19 cellular contexts compared by ENCODE assay signal in the genomic region with DNA sequence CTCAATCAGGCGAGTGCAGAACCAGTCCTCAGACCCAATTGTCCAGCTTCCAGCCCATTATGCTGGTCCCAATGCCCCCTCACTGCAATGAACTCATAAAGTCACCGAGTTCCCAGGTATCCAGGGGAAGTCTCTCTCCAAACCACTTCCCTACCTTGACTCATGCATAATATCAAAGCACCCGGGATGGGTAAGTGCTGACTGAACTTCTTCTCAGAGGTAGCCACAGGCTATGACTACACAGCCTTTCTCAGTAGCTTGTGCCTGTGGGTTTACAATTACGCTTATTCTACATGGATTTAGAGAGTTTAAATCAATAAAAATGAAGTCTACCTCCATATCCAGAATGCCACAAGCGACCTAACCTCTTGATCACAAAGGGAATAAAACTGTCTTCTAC. TPM values are rescaled to one million over a fixed set of nuclear protein-coding genes. Genes with fewer than 3 reads are reported as not detected.
DNase-seq lines count a peak whose midpoint lies in the region; ATAC-seq and TF ChIP-seq lines count a peak whose summit lies in the region.
"Had no signal": no experiment of that assay in that cellular context is flagged by ENCODE, and none has a peak within 500 bp of the region (broad histone marks: within the 10 kb centered on the region; RNA-seq: fewer than 3 reads in every experiment).

No MANE protein-coding gene starts in this region.

- H3K4me1 Mint-ChIP-seq in stimulated activated effector memory CD8-positive, alpha-beta T cell treated with anti-CD3 and anti-CD28 coated beads, Interleukin-12 subunit alpha, Interleukin-12 subunit beta, amount 100 ng/mL, for 72 hours, result no peaks in the 10 kb centered on the region

- BruUV-seq in mammary epithelial cell (replicated peaks; lab: Mats Ljungman, UMichigan), result no TSS peak

- H3K36me3 ChIP-seq in mammary epithelial cell (ENCODE audit: insufficient read depth, low read length), result no peaks in the 10 kb centered on the region
- no peaks in the 10 kb centered on the region for H3K36me3 ChIP-seq in breast epithelium
- no peaks in the 10 kb centered on the region for H3K36me3 ChIP-seq in RWPE2 (ENCODE audit: low read depth)
- no peaks in the 10 kb centered on the region for H3K36me3 ChIP-seq in smooth muscle cell (ENCODE audit: low read depth)
- H3K36me3 ChIP-seq: HAP-1 had no signal

- no peak for TF ChIP-seq CTCF in mammary epithelial cell (conservative IDR thresholded peaks at IDR 0.05 in 1 of 2, IDR thresholded peaks at IDR 0.05 in 1 of 2; ENCODE audit: extremely low read depth in 1 of 2, insufficient read depth in 1 of 2, low read depth in 1 of 2, low read length in 2 of 2)
- TF ChIP-seq CTCF in breast epithelium (IDR thresholded peaks at IDR 0.05), result no peak
- TF ChIP-seq CTCF in RWPE2 (IDR thresholded peaks at IDR 0.05; ENCODE audit: poor library complexity, severe bottlenecking), result no peak
- no peak for TF ChIP-seq CTCF in epithelial cell of esophagus (IDR thresholded peaks at IDR 0.05; ENCODE audit: insufficient read depth, low read depth, low read length, missing control alignments)
- TF ChIP-seq CTCF in smooth muscle cell (IDR thresholded peaks at IDR 0.05; ENCODE audit: borderline replicate concordance, insufficient read depth, poor library complexity, severe bottlenecking), result no peak

- no peak overlapping the region for H3K27ac Mint-ChIP-seq in stimulated activated effector memory CD8-positive, alpha-beta T cell treated with anti-CD3 and anti-CD28 coated beads, Interleukin-12 subunit alpha, Interleukin-12 subunit beta, amount 100 ng/mL, for 72 hours
- H3K27ac Mint-ChIP-seq: CD14-positive monocyte; CD8-positive, alpha-beta T cell had no signal

- H4K20me1 ChIP-seq in mammary epithelial cell (ENCODE audit: insufficient read depth, low read length), result no peaks in the 10 kb centered on the region
- H4K20me1 ChIP-seq in smooth muscle cell (ENCODE audit: low read depth), result no peaks in the 10 kb centered on the region

- CTCF ChIA-PET in mammary epithelial cell (lab: Charles Lee; ENCODE audit: low non-redundant PET), result no interaction called here

- H3K9ac ChIP-seq in mammary epithelial cell (ENCODE audit: insufficient read depth, low read length) (no peak overlapping the region), smooth muscle cell (ENCODE audit: low read depth) (no peak overlapping the region)

- intact Hi-C loops in mammary epithelial cell (cut with micrococcal nuclease), result no loop called here
- intact Hi-C loops in breast epithelium (cut with DNase I; ENCODE audit: low total_unique reads), result no loop called here

- H2AFZ ChIP-seq in mammary epithelial cell (ENCODE audit: low read depth, low read length) (no peak overlapping the region), smooth muscle cell (ENCODE audit: low read depth) (no peak overlapping the region)

- H3K79me2 ChIP-seq in mammary epithelial cell (ENCODE audit: insufficient read depth, low read length) (no peaks in the 10 kb centered on the region), smooth muscle cell (ENCODE audit: low read depth) (no peaks in the 10 kb centered on the region)

- no peaks in the 10 kb centered on the region for H3K9me3 Mint-ChIP-seq in stimulated activated effector memory CD8-positive, alpha-beta T cell treated with anti-CD3 and anti-CD28 coated beads, Interleukin-12 subunit alpha, Interleukin-12 subunit beta, amount 100 ng/mL, for 72 hours

- peak; percentile 52 for DNase-seq in mammary epithelial cell
- DNase-seq in breast epithelium (ENCODE audit: low spot score in 2 of 2), result no peak
- no peak for DNase-seq in RWPE2 (ENCODE audit: low spot score)
- DNase-seq in epithelial cell of esophagus (ENCODE audit: low read depth), result peak; percentile 45
- peak in 1 of 2 donors; percentile 45 for DNase-seq in stimulated activated effector memory CD8-positive, alpha-beta T cell treated with anti-CD3 and anti-CD28 coated beads, Interleukin-12 subunit alpha, Interleukin-12 subunit beta, amount 100 ng/mL, for 72 hours (ENCODE audit: low spot score in 2 of 2)
- DNase-seq in activated gamma-delta T cell treated with Interleukin-2 at 50 U/mL for 16 hours, result no peak
- no peak for DNase-seq in smooth muscle cell (lab: John Stamatoyannopoulos, UW; ENCODE audit: unreplicated experiment)
- DNase-seq: CD8-positive, alpha-beta T cell; COR-L47; DMS153; DMS79 treated with DMSO at 0.1 percent for 48 hours; EL; GDM1 had no signal

- H3K4me1 ChIP-seq in mammary epithelial cell (ENCODE audit: insufficient read depth, low read length) (no peaks in the 10 kb centered on the region), breast epithelium (no peaks in the 10 kb centered on the region), RWPE2 (ENCODE audit: insufficient read depth, poor library complexity, severe bottlenecking) (no peaks in the 10 kb centered on the region), smooth muscle cell (ENCODE audit: low read depth) (no peaks in the 10 kb centered on the region)
- H3K4me1 ChIP-seq: HAP-1 had no signal

- H3K4me3 Mint-ChIP-seq in stimulated activated effector memory CD8-positive, alpha-beta T cell treated with anti-CD3 and anti-CD28 coated beads, Interleukin-12 subunit alpha, Interleukin-12 subunit beta, amount 100 ng/mL, for 72 hours, result no peak overlapping the region
- H3K4me3 Mint-ChIP-seq: CD14-positive monocyte; CD8-positive, alpha-beta T cell had no signal

- WGBS in mammary epithelial cell (ENCODE audit: low coverage, missing lambda C conversion rate), result 42% methylated on average over 5 of the region's 5 CpGs
- WGBS in smooth muscle cell (ENCODE audit: low lambda C conversion rate), result 83% methylated on average over 5 of the region's 5 CpGs

- H3F3A ChIP-seq in smooth muscle cell (ENCODE audit: low read depth), result no peaks in the 10 kb centered on the region

- no peaks in the 10 kb centered on the region for H3K36me3 Mint-ChIP-seq in stimulated activated effector memory CD8-positive, alpha-beta T cell treated with anti-CD3 and anti-CD28 coated beads, Interleukin-12 subunit alpha, Interleukin-12 subunit beta, amount 100 ng/mL, for 72 hours
- H3K36me3 Mint-ChIP-seq: CD14-positive monocyte; CD8-positive, alpha-beta T cell had no signal

- no peaks in the 10 kb centered on the region for H3K27me3 ChIP-seq in mammary epithelial cell (ENCODE audit: insufficient read depth, low read length)
- no peaks in the 10 kb centered on the region for H3K27me3 ChIP-seq in breast epithelium
- no peaks in the 10 kb centered on the region for H3K27me3 ChIP-seq in RWPE2 (ENCODE audit: insufficient read depth, poor library complexity, severe bottlenecking)
- peaks cover 7% of the 10 kb centered on the region for H3K27me3 ChIP-seq in smooth muscle cell (ENCODE audit: low read depth)

- H3K4me3 ChIP-seq in mammary epithelial cell (replicated peaks in 1 of 3; ENCODE audit: insufficient read depth in 1 of 3, low read depth in 2 of 3, low read length in 3 of 3), result no peak overlapping the region
- no peak overlapping the region for H3K4me3 ChIP-seq in breast epithelium
- no peak overlapping the region for H3K4me3 ChIP-seq in RWPE2 (ENCODE audit: severe bottlenecking)
- no peak overlapping the region for H3K4me3 ChIP-seq in epithelial cell of esophagus (ENCODE audit: low read length)
- H3K4me3 ChIP-seq in smooth muscle cell, result no peak overlapping the region
- H3K4me3 ChIP-seq: HAP-1 had no signal

- in situ Hi-C loops in mammary epithelial cell (cut with MboI; ENCODE audit: low sequenced_read_pairs in 2 of 2), result no loop called here

- ATAC-seq in RWPE2 (ENCODE audit: low read depth), result peak; percentile 67; the same call in 2 of the 3 replicates
- peak; percentile 68 for ATAC-seq in stimulated activated effector memory CD8-positive, alpha-beta T cell treated with anti-CD3 and anti-CD28 coated beads, Interleukin-12 subunit alpha, Interleukin-12 subunit beta, amount 100 ng/mL, for 72 hours
- ATAC-seq in GM19395 (IDR thresholded peaks at IDR 0.05; ENCODE audit: unreplicated experiment), result no peak
- ATAC-seq: CD8-positive, alpha-beta T cell had no signal

- no peak for TF ChIP-seq POLR2A in breast epithelium (IDR thresholded peaks at IDR 0.05)

- no peak overlapping the region for H3K4me2 ChIP-seq in mammary epithelial cell (ENCODE audit: insufficient read depth, low read depth, low read length)
- H3K4me2 ChIP-seq in smooth muscle cell, result no peak overlapping the region

- dilution Hi-C loops in mammary epithelial cell (cut with HindIII; ENCODE audit: low sequenced_read_pairs), result no loop called here

- no peak overlapping the region for H3K27ac ChIP-seq in mammary epithelial cell (ENCODE audit: insufficient read depth, low read depth, low read length)
- H3K27ac ChIP-seq in breast epithelium, result no peak overlapping the region
- no peak overlapping the region for H3K27ac ChIP-seq in RWPE2 (ENCODE audit: poor library complexity, severe bottlenecking)
- no peak overlapping the region for H3K27ac ChIP-seq in smooth muscle cell (ENCODE audit: low read depth)

- no peaks in the 10 kb centered on the region for H3K9me3 ChIP-seq in mammary epithelial cell (replicated peaks; ENCODE audit: insufficient read depth, low read length)
- H3K9me3 ChIP-seq in breast epithelium, result peaks cover 3 to 6% of the 10 kb centered on the region in 2 donors
- no peaks in the 10 kb centered on the region for H3K9me3 ChIP-seq in RWPE2 (ENCODE audit: severe bottlenecking)
- H3K9me3 ChIP-seq in smooth muscle cell (replicated peaks; ENCODE audit: low read depth), result peaks cover 3% of the 10 kb centered on the region

RNA-seq across cellular contexts. Expression of gene C13orf42, which starts 1.7 kb away (rescaled TPM):
- not detected for total RNA-seq in mammary epithelial cell
- not detected for polyA plus RNA-seq in mammary epithelial cell
- polyA minus RNA-seq in mammary epithelial cell, result not detected
- not detected for total RNA-seq in breast epithelium
- not detected in 2 replicates for total RNA-seq in smooth muscle cell
- polyA plus RNA-seq in smooth muscle cell, result not detected in 2 replicates
- total RNA-seq: A673; CD8-positive, alpha-beta T cell; HT-29 had no signal
- polyA plus RNA-seq: BJ, CD14-positive monocyte had no signal

Comparison
In these comparisons a context has a peak if more than half of its experiments do, and no peak if none do; other contexts are left out.
1. DNase-seq: peak in mammary epithelial cell (single experiment) and epithelial cell of esophagus (single experiment); none in breast epithelium (0 of 2), RWPE2 (single experiment), activated gamma-delta T cell treated with Interleukin-2 at 50 U/mL for 16 hours (single experiment) and smooth muscle cell (single experiment).